In genomic region chr6:63573140-63573898, GRCh38 we compare ENCODE assay signal across 8 cellular contexts. TPM values are rescaled to one million over a fixed set of nuclear protein-coding genes. Genes with fewer than 3 reads are reported as not detected.
DNase-seq lines count a peak whose midpoint lies in the region; ATAC-seq and TF ChIP-seq lines count a peak whose summit lies in the region.

No MANE protein-coding gene starts in this region.

- TF ChIP-seq CTCF in Peyer's patch (IDR thresholded peaks at IDR 0.05): no peak
- no peak for TF ChIP-seq CTCF in fibroblast of the aortic adventitia (IDR thresholded peaks at IDR 0.05; ENCODE audit: insufficient read depth, low read length)
- TF ChIP-seq CTCF in nephron (IDR thresholded peaks at IDR 0.05; ENCODE audit: unreplicated experiment in 3 of 3): no peak
- peak in 1 of 7 experiments; percentile 26 for TF ChIP-seq CTCF in stomach (IDR thresholded peaks at IDR 0.05)

- H3K4me1 ChIP-seq in HUES64 (ENCODE audit: insufficient read depth, low read length) (peaks cover 22% of the 10 kb centered on the region), Peyer's patch (peaks cover 0 to 12% (median 0%) of the 10 kb centered on the region in 4 donors), stomach (peaks cover 10 to 66% (median 40%) of the 10 kb centered on the region in 4 donors)

- peak; percentile 80 to 92 for TF ChIP-seq POLR2A in Peyer's patch (IDR thresholded peaks at IDR 0.05)
- TF ChIP-seq POLR2A in stomach (IDR thresholded peaks at IDR 0.05): peak in 2 of 4 donors; percentile 53 to 62

- peak overlapping the region; percentile 94 for H3K27ac Mint-ChIP-seq in activated T-helper 2 cell treated with anti-CD3 and anti-CD28 coated beads, Interferon-gamma antibody, Interleukin-2, Interleukin-4, amounts not matched to agents 10 μg/mL and 5 μg/mL and 100 μg/mL, durations not matched to agents 14 hours and 24 hours and 36 hours
- H3K27ac Mint-ChIP-seq in nephron: peak overlapping the region; percentile 92 to 98 (median 96)

- H3K9me3 Mint-ChIP-seq in activated T-helper 2 cell treated with anti-CD3 and anti-CD28 coated beads, Interferon-gamma antibody, Interleukin-2, Interleukin-4, amounts not matched to agents 10 μg/mL and 5 μg/mL and 100 μg/mL, durations not matched to agents 14 hours and 24 hours and 36 hours: no peaks in the 10 kb centered on the region
- H3K9me3 Mint-ChIP-seq in nephron: no peaks in the 10 kb centered on the region

- H3K36me3 Mint-ChIP-seq in activated T-helper 2 cell treated with anti-CD3 and anti-CD28 coated beads, Interferon-gamma antibody, Interleukin-2, Interleukin-4, amounts not matched to agents 10 μg/mL and 5 μg/mL and 100 μg/mL, durations not matched to agents 14 hours and 24 hours and 36 hours (ENCODE audit: low read depth): peaks cover 31% of the 10 kb centered on the region
- H3K36me3 Mint-ChIP-seq in nephron (ENCODE audit: low read depth): peaks cover 14% of the 10 kb centered on the region

- H3K27ac ChIP-seq in HUES64 (ENCODE audit: low read depth, low read length) (peak overlapping the region; percentile 83), Peyer's patch (peak overlapping the region; percentile 94 to 100 (median 100)), stomach (peak overlapping the region; percentile 98 to 100 (median 100))

- peak overlapping the region; percentile 97 for H3K4me3 Mint-ChIP-seq in activated T-helper 2 cell treated with anti-CD3 and anti-CD28 coated beads, Interferon-gamma antibody, Interleukin-2, Interleukin-4, amounts not matched to agents 10 μg/mL and 5 μg/mL and 100 μg/mL, durations not matched to agents 14 hours and 24 hours and 36 hours (ENCODE audit: low read depth)
- H3K4me3 Mint-ChIP-seq in nephron: peak overlapping the region; percentile 91 to 96 (median 92)

- peak overlapping the region; percentile 69 for H3K4me3 ChIP-seq in HUES64 (ENCODE audit: low read length)
- H3K4me3 ChIP-seq in Peyer's patch: peak overlapping the region; percentile 70 to 99 (median 86)
- H3K4me3 ChIP-seq in fibroblast of the aortic adventitia (ENCODE audit: low read depth, low read length): peak overlapping the region; percentile 86
- H3K4me3 ChIP-seq in stomach: peak overlapping the region; percentile 74 to 100 (median 80)

- no peaks in the 10 kb centered on the region for H3K9me3 ChIP-seq in HUES64 (ENCODE audit: insufficient read depth, low read depth, low read length)
- no peaks in the 10 kb centered on the region for H3K9me3 ChIP-seq in Peyer's patch
- H3K9me3 ChIP-seq in stomach: no peaks in the 10 kb centered on the region

- peak overlapping the region; percentile 97 for H3K9ac ChIP-seq in HUES64 (ENCODE audit: low read depth, low read length)

- peak; percentile 44 for ATAC-seq in GM21447 (IDR thresholded peaks at IDR 0.05; ENCODE audit: unreplicated experiment)

- no peak for TF ChIP-seq EP300 in stomach (IDR thresholded peaks at IDR 0.05)

- H3K36me3 ChIP-seq in HUES64 (ENCODE audit: insufficient read depth, low read length): peaks cover 34% of the 10 kb centered on the region
- H3K36me3 ChIP-seq in Peyer's patch: peaks cover 0 to 21% (median 0%) of the 10 kb centered on the region in 3 donors
- peaks cover 13 to 22% (median 21%) of the 10 kb centered on the region in 4 donors for H3K36me3 ChIP-seq in stomach

- H3K27me3 ChIP-seq in HUES64 (ENCODE audit: insufficient read depth, low read length) (peaks cover 14% of the 10 kb centered on the region), Peyer's patch (no peaks in the 10 kb centered on the region), stomach (no peaks in the 10 kb centered on the region)

- DNase-seq in DMS153 treated with DMSO at 0.1 percent for 48 hours (lab: John Stamatoyannopoulos, UW; ENCODE audit: unreplicated experiment): peak; percentile 54
- DNase-seq in Peyer's patch: peak; percentile 83 to 95 (median 93)
- DNase-seq in activated T-helper 2 cell treated with anti-CD3 and anti-CD28 coated beads, Interferon-gamma antibody, Interleukin-2, Interleukin-4, amounts not matched to agents 10 μg/mL and 5 μg/mL and 100 μg/mL, durations not matched to agents 14 hours and 24 hours and 36 hours (ENCODE audit: low spot score): peak; percentile 66
- peak; percentile 76 for DNase-seq in fibroblast of the aortic adventitia (ENCODE audit: low read depth)
- DNase-seq in stomach: peak; percentile 93

- H3K27me3 Mint-ChIP-seq in activated T-helper 2 cell treated with anti-CD3 and anti-CD28 coated beads, Interferon-gamma antibody, Interleukin-2, Interleukin-4, amounts not matched to agents 10 μg/mL and 5 μg/mL and 100 μg/mL, durations not matched to agents 14 hours and 24 hours and 36 hours (ENCODE audit: low read depth): no peaks in the 10 kb centered on the region
- H3K27me3 Mint-ChIP-seq in nephron (ENCODE audit: low read depth): peaks cover 4% of the 10 kb centered on the region

- WGBS in HUES64: under 1% methylated on average over 79 of the region's 79 CpGs
- WGBS in stomach, 5 donors: 0 to 1% (median 0%) methylated on average over 28 to 79 of the region's 79 CpGs

- H3K4me1 Mint-ChIP-seq in activated T-helper 2 cell treated with anti-CD3 and anti-CD28 coated beads, Interferon-gamma antibody, Interleukin-2, Interleukin-4, amounts not matched to agents 10 μg/mL and 5 μg/mL and 100 μg/mL, durations not matched to agents 14 hours and 24 hours and 36 hours (ENCODE audit: low read depth): peaks cover 33% of the 10 kb centered on the region
- H3K4me1 Mint-ChIP-seq in nephron: peaks cover 32% of the 10 kb centered on the region

- intact Hi-C loops in activated T-helper 2 cell treated with anti-CD3 and anti-CD28 coated beads, Interferon-gamma antibody, Interleukin-2, Interleukin-4, amounts not matched to agents 10 μg/mL and 5 μg/mL and 100 μg/mL, durations not matched to agents 14 hours and 24 hours and 36 hours (cut with micrococcal nuclease): loop anchor here (1.0 to 2.0 kb wide), 3 partner anchors 51 to 221 kb away; no protein-coding TSS in a partner anchor
- intact Hi-C loops in stomach (cut with DNase I; ENCODE audit: low total_unique reads): no loop called here

RNA-seq across cellular contexts. Expression of gene PTP4A1, which starts 1.0 kb away (rescaled TPM):
- polyA plus RNA-seq in HUES64 (2013, experiment 1 of 2): 60.2 TPM
- polyA plus RNA-seq in HUES64 (2013, experiment 2 of 2): 62.6 TPM
- total RNA-seq in Peyer's patch (10 to 100 TPM; 23.1 to 40.5 (median 34.9) TPM), fibroblast of the aortic adventitia (ENCODE audit: low replicate concordance) (9.6 and 46.1 TPM in 2 replicates), stomach (100 to 1,000 TPM in 1 of 5 donors, 10 to 100 TPM in 4; 22.0 to 140 (median 54.6) TPM)
- 80.8 and 88.8 TPM in 2 replicates for total RNA-seq in activated T-helper 2 cell treated with anti-CD3 and anti-CD28 coated beads, Interferon-gamma antibody, Interleukin-2, Interleukin-4, amounts not matched to agents 10 μg/mL and 5 μg/mL and 100 μg/mL, durations not matched to agents 14 hours and 24 hours and 36 hours
- polyA plus RNA-seq in stomach: 10 to 100 TPM; 10.0 to 23.7 (median 19.4) TPM

Comparison
In these comparisons a context has a peak if more than half of its experiments do, and no peak if none do; other contexts are left out.
1. Peak in every context shown above with its lines: DNase-seq, ATAC-seq, H3K4me3 ChIP-seq and H3K27ac ChIP-seq.